Comparison of ENCODE assay signal across 9 cellular contexts in genomic region chr12:110314308-110314707, GRCh38. TPM values are rescaled to one million over a fixed set of nuclear protein-coding genes. Genes with fewer than 3 reads are reported as not detected.
DNase-seq lines count a peak whose midpoint lies in the region; ATAC-seq, FAIRE-seq and TF ChIP-seq lines count a peak whose summit lies in the region.
"Had no signal": no experiment of that assay in that cellular context is flagged by ENCODE, and none has a peak within 500 bp of the region (broad histone marks: within the 10 kb centered on the region; RNA-seq: fewer than 3 reads in every experiment).

No MANE protein-coding gene starts in this region.

- H3K4me1 ChIP-seq in A549 = peaks cover 92% of the 10 kb centered on the region

- H3K9me3 ChIP-seq in A549 = no peaks in the 10 kb centered on the region

- DNase-seq in A549 (ENCODE audit: low read depth in 1 of 2, low spot score in 1 of 2) (peak in 1 of 2 experiments; percentile 68), SIG-M5 (lab: John Stamatoyannopoulos, UW) (peak; percentile 87), fibroblast of the aortic adventitia (ENCODE audit: low read depth) (peak; percentile 76)
- no peak for DNase-seq in activated effector memory CD4-positive, alpha-beta T cell treated with anti-CD3 and anti-CD28 coated beads, Interleukin-2, amount 50 U/mL, for 16 hours

- 21% methylated on average over 2 of the region's 2 CpGs for WGBS in A549 (ENCODE audit: missing lambda C conversion rate)

- no peak for TF ChIP-seq RAD21 in A549 (conservative IDR thresholded peaks at IDR 0.05 in 1 of 2, IDR thresholded peaks at IDR 0.05 in 1 of 2)

- no peak for FAIRE-seq in A549 (lab: Jason Lieb, UNC)

- POLR2A ChIA-PET in A549 (lab: Yijun Ruan, JAX) = no interaction called here

- TF ChIP-seq CTCF in A549 (IDR thresholded peaks at IDR 0.05) = no peak
- TF ChIP-seq CTCF in fibroblast of the aortic adventitia (IDR thresholded peaks at IDR 0.05; ENCODE audit: insufficient read depth, low read length) = no peak

- TF ChIP-seq EP300 in A549 (IDR thresholded peaks at IDR 0.05) = no peak

- H3K4me3 ChIP-seq in A549 = no peak overlapping the region
- H3K4me3 ChIP-seq in fibroblast of the aortic adventitia (ENCODE audit: low read depth, low read length) = no peak overlapping the region
- H3K4me3 ChIP-seq: skin epidermis had no signal

- peak overlapping the region; percentile 51 for H3K4me2 ChIP-seq in A549

- H3K27ac ChIP-seq in A549 = peak overlapping the region; percentile 55 to 80; a peak in 4 of 6 replicates

- CTCF ChIA-PET in A549 (lab: Yijun Ruan, JAX) = interaction anchor here (1.3 kb wide), 1 partner anchor 90 kb away, joined by 3 read pairs; no protein-coding TSS in a partner anchor

- no peak for TF ChIP-seq POLR2A in A549 (IDR thresholded peaks at IDR 0.05; ENCODE audit: low read length)

- ATAC-seq in A549 = peak; percentile 24 to 40; a peak in 3 of 6 replicates
- peak; percentile 67 for ATAC-seq in GM18861 (IDR thresholded peaks at IDR 0.05; ENCODE audit: unreplicated experiment)
- no peak for ATAC-seq in GM18502 (IDR thresholded peaks at IDR 0.05; ENCODE audit: poor library complexity, unreplicated experiment)
- ATAC-seq in GM18909 (IDR thresholded peaks at IDR 0.05; ENCODE audit: poor library complexity, unreplicated experiment) = no peak
- ATAC-seq in GM21447 (IDR thresholded peaks at IDR 0.05; ENCODE audit: unreplicated experiment) = no peak

TF ChIP-seq in A549, 52 proteins besides CTCF, POLR2A, EP300 and RAD21:
- TF ChIP-seq FOSL2 (IDR thresholded peaks at IDR 0.05) (peak; percentile 48; the same call in 1 of the 2 replicates), FOSL2 (CRISPR knock-in tag; IDR thresholded peaks at IDR 0.05) (peak; percentile 78), SMC3 (IDR thresholded peaks at IDR 0.05) (no peak), HOXB5 (CRISPR knock-in tag; IDR thresholded peaks at IDR 0.05) (no peak), ELK1 (IDR thresholded peaks at IDR 0.05; ENCODE audit: low read depth, low read length) (no peak), NR3C1 (IDR thresholded peaks at IDR 0.05) (no peak), RCOR1 (IDR thresholded peaks at IDR 0.05; ENCODE audit: low read depth, low read length) (no peak), EHMT2 (IDR thresholded peaks at IDR 0.05; ENCODE audit: low read depth) (no peak), CEBPB (IDR thresholded peaks at IDR 0.05) (peak; percentile 67 to 90; a peak in 3 of 4 replicates), FOSB (CRISPR knock-in tag; IDR thresholded peaks at IDR 0.05) (no peak), TP53 (CRISPR knock-in tag; IDR thresholded peaks at IDR 0.05) (no peak), JUNB (IDR thresholded peaks at IDR 0.05) (peak; percentile 52), FOXS1 (CRISPR knock-in tag; IDR thresholded peaks at IDR 0.05) (no peak), HMGXB4 (CRISPR knock-in tag; IDR thresholded peaks at IDR 0.05; ENCODE audit: borderline replicate concordance) (no peak), PHF8 (IDR thresholded peaks at IDR 0.05; ENCODE audit: borderline replicate concordance, low read depth) (no peak), PBX3 (IDR thresholded peaks at IDR 0.05) (no peak), TFCP2L1 (CRISPR knock-in tag; IDR thresholded peaks at IDR 0.05) (no peak), NFE2L2 (conservative IDR thresholded peaks at IDR 0.05; ENCODE audit: low read length) (no peak), ESRRA (IDR thresholded peaks at IDR 0.05; ENCODE audit: borderline replicate concordance, low read length) (no peak), CBX8 (IDR thresholded peaks at IDR 0.05) (no peak)

RNA-seq across cellular contexts. Expression of gene ATP2A2, which starts 33.3 kb away (rescaled TPM):
- polyA plus RNA-seq in A549 (2011; rRNA removed) (415 and 431 TPM in 2 replicates), A549 (2017; fragmentation: RNase III; extraction: RNeasy Plus Mini Kit Qiagen cat#74134 plus additional on column Dnase treatment) (328 to 356 TPM (median 342 TPM) in 3 replicates)
- 264 and 317 TPM in 2 replicates for polyA plus RNA-seq in A549 (2012; cell fraction: cytosol; rRNA removed)
- polyA plus RNA-seq in A549 (2012; cell fraction: nucleus; rRNA removed) = 658 and 717 TPM in 2 replicates
- 375 and 407 TPM in 2 replicates for polyA minus RNA-seq in A549 (2011; rRNA and poly(A)+ RNA removed)
- 99.7 and 139 TPM in 2 replicates for total RNA-seq in fibroblast of the aortic adventitia (ENCODE audit: low replicate concordance)

Comparison
In these comparisons a context has a peak if more than half of its experiments do, and no peak if none do; other contexts are left out.
1. ATAC-seq: peak in A549 (2 of 2) and GM18861 (single experiment); none in GM18502 (single experiment), GM18909 (single experiment) and GM21447 (single experiment).